In the genomic region with DNA sequence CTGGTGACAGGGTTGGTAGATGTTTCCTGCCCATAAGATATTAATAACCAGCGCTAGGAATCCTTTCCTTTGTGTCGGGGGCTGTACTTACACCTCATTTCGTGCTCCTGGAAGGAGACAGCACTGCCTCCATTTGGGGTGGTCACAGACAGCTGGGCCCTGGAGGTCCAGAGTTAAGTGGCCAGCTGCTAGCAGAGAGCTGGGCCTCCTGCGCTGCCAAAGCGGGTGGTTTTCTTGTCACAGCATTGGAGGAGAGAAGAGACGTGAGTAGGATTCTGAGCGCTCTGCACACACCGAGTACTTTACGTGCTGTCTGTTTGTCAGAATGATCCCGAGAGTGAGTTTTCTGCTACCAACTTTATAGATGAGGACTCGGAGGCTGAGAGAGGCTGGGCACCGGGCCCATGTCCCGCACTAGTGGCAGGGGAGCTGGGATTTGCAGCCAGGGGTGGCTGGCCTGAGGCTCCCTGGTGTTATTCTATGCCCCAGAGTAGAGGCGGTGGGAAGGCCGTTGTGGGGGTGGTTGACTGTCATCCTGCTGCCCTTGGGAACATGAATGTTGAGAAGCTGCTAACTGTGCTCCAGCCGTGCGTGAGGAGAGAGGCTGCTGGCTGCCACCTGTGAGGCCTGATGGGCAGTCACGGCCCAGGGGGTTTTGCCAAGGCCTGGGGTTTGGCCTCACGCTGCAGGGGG, we compare ENCODE assay signal across 15 cellular contexts.
"Had no signal": no experiment of that assay in that cellular context is flagged by ENCODE, and none has a peak within 500 bp of the region (broad histone marks: within the 10 kb centered on the region; RNA-seq: fewer than 3 reads in every experiment).

No MANE protein-coding gene starts in this region.

- H3K27ac Mint-ChIP-seq: activated CD8-positive, alpha-beta T cell treated with anti-CD3 and anti-CD28 coated beads, Interleukin-2, amount 10 ng/mL, durations not matched to agents 7 days and 5 days; activated T-helper 1 cell treated with anti-CD3 and anti-CD28 coated beads, Interleukin-12 subunit alpha, Interleukin-12 subunit beta, Interleukin-2, Interleukin-4 antibody, amounts not matched to agents 30 ng/mL and 10 ng/mL and 1 ng/mL, durations not matched to agents 14 hours and 24 hours and 36 hours; T-helper 1 cell treated with Interleukin-12 subunit alpha and Interleukin-12 subunit beta and Interleukin-4 antibody, amounts not matched to agents 30 μg/mL and 1 μg/mL, for 36 hours had no signal

- DNase-seq: activated CD4-positive, alpha-beta T cell treated with anti-CD3 and anti-CD28 coated beads, Interleukin-2, amount 50 U/mL, for 1 hour; activated CD8-positive, alpha-beta T cell treated with anti-CD3 and anti-CD28 coated beads, Interleukin-2, amount 10 ng/mL, durations not matched to agents 7 days and 5 days; aorta; left colon; mesenchymal stem cell; mucosa of descending colon; ovary; stimulated activated CD4-positive, alpha-beta T cell treated with anti-CD3 and anti-CD28 coated beads, Interleukin-4, amount 100 ng/mL, for 24 hours; stimulated activated naive CD4-positive, alpha-beta T cell treated with Interleukin-2 at 50 U/mL for 16 hours; tibial artery had no signal

- ATAC-seq: activated CD4-positive, CD25-positive, alpha-beta regulatory T cell treated with anti-CD3 and anti-CD28 coated beads, Interleukin-2, amount 50 U/mL, for 24 hours; activated CD8-positive, alpha-beta T cell treated with anti-CD3 and anti-CD28 coated beads, Interleukin-2, amount 10 ng/mL, durations not matched to agents 7 days and 5 days; activated naive CD4-positive, alpha-beta T cell treated with anti-CD3 and anti-CD28 coated beads, Interleukin-2, amount 50 U/mL, for 72 hours; left colon; mucosa of descending colon had no signal

- H3K36me3 Mint-ChIP-seq: activated naive CD4-positive, alpha-beta T cell treated with anti-CD3 and anti-CD28 coated beads, Interleukin-2, amount 50 U/mL, for 72 hours; brain had no signal

- H3K4me3 Mint-ChIP-seq: activated CD8-positive, alpha-beta T cell treated with anti-CD3 and anti-CD28 coated beads, Interleukin-2, amount 10 ng/mL, durations not matched to agents 7 days and 5 days; activated T-helper 1 cell treated with anti-CD3 and anti-CD28 coated beads, Interleukin-12 subunit alpha, Interleukin-12 subunit beta, Interleukin-2, Interleukin-4 antibody, amounts not matched to agents 30 ng/mL and 10 ng/mL and 1 ng/mL, durations not matched to agents 14 hours and 24 hours and 36 hours; brain; T-helper 1 cell treated with Interleukin-12 subunit alpha and Interleukin-12 subunit beta and Interleukin-4 antibody, amounts not matched to agents 30 μg/mL and 1 μg/mL, for 36 hours had no signal

- H3K9me3 Mint-ChIP-seq: activated naive CD4-positive, alpha-beta T cell treated with anti-CD3 and anti-CD28 coated beads, Interleukin-2, amount 50 U/mL, for 72 hours; activated T-helper 1 cell treated with anti-CD3 and anti-CD28 coated beads, Interleukin-12 subunit alpha, Interleukin-12 subunit beta, Interleukin-2, Interleukin-4 antibody, amounts not matched to agents 30 ng/mL and 10 ng/mL and 1 ng/mL, durations not matched to agents 14 hours and 24 hours and 36 hours; T-helper 1 cell treated with Interleukin-12 subunit alpha and Interleukin-12 subunit beta and Interleukin-4 antibody, amounts not matched to agents 30 μg/mL and 1 μg/mL, for 36 hours had no signal
